In the genomic region with DNA sequence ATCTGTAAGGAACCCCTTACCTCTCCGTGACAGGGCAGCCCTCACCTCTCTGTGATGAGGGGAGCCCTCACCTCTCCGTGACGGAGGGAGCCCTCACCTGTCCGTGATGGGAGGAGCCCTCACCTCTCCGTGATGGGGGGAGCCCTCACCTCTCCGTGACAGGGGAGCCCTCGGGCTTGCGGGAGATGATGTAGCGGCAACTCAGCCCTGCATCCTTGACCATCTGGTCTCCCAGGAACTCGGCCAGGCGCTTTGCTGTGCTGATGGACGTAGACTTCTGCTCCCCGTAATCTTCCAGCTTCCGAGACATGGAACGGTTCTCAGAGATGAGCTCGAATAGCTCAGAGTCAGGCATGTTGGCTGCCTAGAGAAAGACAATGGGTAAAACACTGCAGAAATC, we compare ENCODE assay signal across 20 cellular contexts. TPM values are rescaled to one million over a fixed set of nuclear protein-coding genes. Genes with fewer than 3 reads are reported as not detected.
DNase-seq lines count a peak whose midpoint lies in the region; ATAC-seq, FAIRE-seq and TF ChIP-seq lines count a peak whose summit lies in the region.
"Had no signal": no experiment of that assay in that cellular context is flagged by ENCODE, and none has a peak within 500 bp of the region (broad histone marks: within the 10 kb centered on the region; RNA-seq: fewer than 3 reads in every experiment).

No MANE protein-coding gene starts in this region.

- TF ChIP-seq POLR2A in K562 (conservative IDR thresholded peaks at IDR 0.05): no peak
- TF ChIP-seq POLR2A in sigmoid colon (IDR thresholded peaks at IDR 0.05): no peak

- no peak overlapping the region for H2AFZ ChIP-seq in K562 (ENCODE audit: low read depth, low read length)

- 97% methylated on average over 13 of the region's 16 CpGs for WGBS in K562 (ENCODE audit: insufficient coverage, low coverage, missing lambda C conversion rate)
- WGBS in sigmoid colon, 2 donors: 92 to 97% methylated on average over 16 of the region's 16 CpGs

- in situ Hi-C loops in K562 (cut with MboI): no loop called here

- CTCF ChIA-PET in activated CD8-positive, alpha-beta T cell treated with anti-CD3 and anti-CD28 coated beads, Interleukin-2, amount 10 ng/mL, durations not matched to agents 7 days and 5 days (lab: Charles Lee): interaction anchor here (0.9 kb wide), 1 partner anchor 20 kb away, joined by 3 read pairs; no protein-coding TSS in a partner anchor
- CTCF ChIA-PET in activated CD8-positive, alpha-beta T cell treated with anti-CD3 and anti-CD28 coated beads for 36 hours (lab: Charles Lee): no interaction called here
- CTCF ChIA-PET in K562 (lab: Yijun Ruan, JAX; ENCODE audit: low intra/inter-chr PET ratio): no interaction called here

- BruUV-seq in K562 (replicated peaks; lab: Mats Ljungman, UMichigan): no TSS peak

- no peak for DNase-seq in activated CD8-positive, alpha-beta T cell treated with anti-CD3 and anti-CD28 coated beads, Interleukin-2, amount 10 ng/mL, durations not matched to agents 7 days and 5 days
- DNase-seq in activated CD8-positive, alpha-beta T cell treated with anti-CD3 and anti-CD28 coated beads for 36 hours: no peak
- DNase-seq in K562 (ENCODE audit: extremely low read depth in 1 of 4, low spot score in 3 of 4): no peak
- no peak for DNase-seq in endothelial cell (ENCODE audit: low spot score)
- peak; percentile 42 for DNase-seq in sigmoid colon
- DNase-seq in GM19239 (ENCODE audit: insufficient read length, low spot score): no peak
- no peak for DNase-seq in putamen (ENCODE audit: low spot score)
- DNase-seq in effector memory CD4-positive, alpha-beta T cell: no peak
- DNase-seq: Caco-2; CD4-positive, CD25-positive, alpha-beta regulatory T cell; CD8-positive, alpha-beta memory T cell; GF-D8; H9 had no signal

- H3K79me2 ChIP-seq in K562 (ENCODE audit: control insufficient read depth, insufficient read depth, low read length): no peaks in the 10 kb centered on the region

- no peak for FAIRE-seq in K562 (lab: Jason Lieb, UNC)
- no peak for FAIRE-seq in GM19239 (lab: Jason Lieb, UNC)
- FAIRE-seq: A549, D721Med, H1 had no signal

- H3K9ac ChIP-seq in K562 (ENCODE audit: insufficient read depth in 1 of 2, low read depth in 2 of 2, low read length in 2 of 2): no peak overlapping the region

- H3K4me1 ChIP-seq in K562 (replicated peaks in 1 of 2; ENCODE audit: control insufficient read depth in 2 of 2, insufficient read depth in 2 of 2, low read length in 2 of 2) (no peaks in the 10 kb centered on the region), sigmoid colon (no peaks in the 10 kb centered on the region)
- H3K4me1 ChIP-seq in effector memory CD4-positive, alpha-beta T cell (ENCODE audit: control insufficient read depth, insufficient read depth, low read length, poor library complexity, severe bottlenecking): no peaks in the 10 kb centered on the region
- H3K4me1 ChIP-seq: A549, Caco-2 had no signal

- H3K9me1 ChIP-seq in K562 (ENCODE audit: control insufficient read depth, insufficient read depth, low read length): no peaks in the 10 kb centered on the region

- TF ChIP-seq EP300 in K562 (IDR thresholded peaks at IDR 0.05; ENCODE audit: low read length): no peak
- no peak for TF ChIP-seq EP300 in sigmoid colon (IDR thresholded peaks at IDR 0.05)

- H3K27me3 ChIP-seq in K562 (ENCODE audit: control insufficient read depth in 2 of 2, insufficient read depth in 2 of 2, low read length in 2 of 2) (no peaks in the 10 kb centered on the region), sigmoid colon (no peaks in the 10 kb centered on the region)
- no peaks in the 10 kb centered on the region for H3K27me3 ChIP-seq in effector memory CD4-positive, alpha-beta T cell (replicated peaks; ENCODE audit: control insufficient read depth, insufficient read depth, low read length, poor library complexity, severe bottlenecking)

- H3K27me3 Mint-ChIP-seq in activated CD8-positive, alpha-beta T cell treated with anti-CD3 and anti-CD28 coated beads, Interleukin-2, amount 10 ng/mL, durations not matched to agents 7 days and 5 days (ENCODE audit: low read depth): no peaks in the 10 kb centered on the region
- H3K27me3 Mint-ChIP-seq in activated CD8-positive, alpha-beta T cell treated with anti-CD3 and anti-CD28 coated beads for 36 hours: no peaks in the 10 kb centered on the region
- peaks cover 12% of the 10 kb centered on the region for H3K27me3 Mint-ChIP-seq in endothelial cell (ENCODE audit: unreplicated experiment)
- H3K27me3 Mint-ChIP-seq: CD4-positive, CD25-positive, alpha-beta regulatory T cell; CD8-positive, alpha-beta memory T cell had no signal

- H3K36me3 Mint-ChIP-seq in activated CD8-positive, alpha-beta T cell treated with anti-CD3 and anti-CD28 coated beads, Interleukin-2, amount 10 ng/mL, durations not matched to agents 7 days and 5 days (ENCODE audit: low read depth): peaks cover 84% of the 10 kb centered on the region
- H3K36me3 Mint-ChIP-seq in activated CD8-positive, alpha-beta T cell treated with anti-CD3 and anti-CD28 coated beads for 36 hours (ENCODE audit: low read depth): peaks cover 69% of the 10 kb centered on the region
- peaks cover 54% of the 10 kb centered on the region for H3K36me3 Mint-ChIP-seq in endothelial cell (ENCODE audit: low read depth, unreplicated experiment)

- H3K9me3 ChIP-seq in K562 (replicated peaks; ENCODE audit: control insufficient read depth, insufficient read depth, low read depth, low read length) (no peaks in the 10 kb centered on the region), sigmoid colon (no peaks in the 10 kb centered on the region)
- H3K9me3 ChIP-seq in effector memory CD4-positive, alpha-beta T cell (ENCODE audit: control insufficient read depth, low read length): no peaks in the 10 kb centered on the region
- H3K9me3 ChIP-seq: A549, Caco-2 had no signal

- H3K4me2 ChIP-seq in K562 (ENCODE audit: insufficient read depth, low read length): no peak overlapping the region
- H3K4me2 ChIP-seq: A549 had no signal

- no peak overlapping the region for H3K4me3 ChIP-seq in K562
- no peak overlapping the region for H3K4me3 ChIP-seq in sigmoid colon
- H3K4me3 ChIP-seq in effector memory CD4-positive, alpha-beta T cell (ENCODE audit: insufficient read depth, low read depth, low read length, poor library complexity, severe bottlenecking): no peak overlapping the region
- H3K4me3 ChIP-seq: A549 had no signal

- no peak for TF ChIP-seq RAD21 in K562 (CRISPR knock-in tag; conservative IDR thresholded peaks at IDR 0.05 in 1 of 2, IDR thresholded peaks at IDR 0.05 in 1 of 2)

- intact Hi-C loops in activated CD8-positive, alpha-beta T cell treated with anti-CD3 and anti-CD28 coated beads for 36 hours (cut with micrococcal nuclease): no loop called here
- intact Hi-C loops in K562 (cut with micrococcal nuclease) (no loop called here), sigmoid colon (cut with DNase I) (no loop called here)

- H3K4me1 Mint-ChIP-seq in activated CD8-positive, alpha-beta T cell treated with anti-CD3 and anti-CD28 coated beads, Interleukin-2, amount 10 ng/mL, durations not matched to agents 7 days and 5 days (ENCODE audit: low read depth): peaks cover 45% of the 10 kb centered on the region
- peaks cover 4% of the 10 kb centered on the region for H3K4me1 Mint-ChIP-seq in activated CD8-positive, alpha-beta T cell treated with anti-CD3 and anti-CD28 coated beads for 36 hours (ENCODE audit: low read depth)
- peaks cover 63% of the 10 kb centered on the region for H3K4me1 Mint-ChIP-seq in endothelial cell (ENCODE audit: unreplicated experiment)
- H3K4me1 Mint-ChIP-seq: H9 had no signal

- POLR2A ChIA-PET in activated CD8-positive, alpha-beta T cell treated with anti-CD3 and anti-CD28 coated beads, Interleukin-2, amount 10 ng/mL, durations not matched to agents 7 days and 5 days (lab: Charles Lee): interaction anchor here (1.3 kb wide), 1 partner anchor 10 kb away, joined by 3 read pairs; no protein-coding TSS in a partner anchor
- POLR2A ChIA-PET in activated CD8-positive, alpha-beta T cell treated with anti-CD3 and anti-CD28 coated beads for 36 hours (lab: Charles Lee): interaction anchor here (1.0 to 1.1 kb wide), 2 partner anchors 14 to 91 kb away, joined by 3 read pairs; no protein-coding TSS in a partner anchor
- POLR2A ChIA-PET in K562 (lab: Yijun Ruan, JAX): interaction anchor here (0.7 to 0.9 kb wide), 3 partner anchors 9 to 21 kb away, joined by 3 to 4 read pairs (median 3); no protein-coding TSS in a partner anchor

- H4K20me1 ChIP-seq in K562 (replicated peaks; ENCODE audit: control insufficient read depth, insufficient read depth, low read length): no peaks in the 10 kb centered on the region; the same call in 1 of the 2 replicates

- ATAC-seq in activated CD8-positive, alpha-beta T cell treated with anti-CD3 and anti-CD28 coated beads, Interleukin-2, amount 10 ng/mL, durations not matched to agents 7 days and 5 days: no peak
- ATAC-seq in activated CD8-positive, alpha-beta T cell treated with anti-CD3 and anti-CD28 coated beads for 36 hours: no peak
- ATAC-seq in K562: no peak
- ATAC-seq: A549 had no signal

- H3K4me3 Mint-ChIP-seq in activated CD8-positive, alpha-beta T cell treated with anti-CD3 and anti-CD28 coated beads, Interleukin-2, amount 10 ng/mL, durations not matched to agents 7 days and 5 days: no peak overlapping the region
- H3K4me3 Mint-ChIP-seq in activated CD8-positive, alpha-beta T cell treated with anti-CD3 and anti-CD28 coated beads for 36 hours: no peak overlapping the region
- H3K4me3 Mint-ChIP-seq in endothelial cell (ENCODE audit: unreplicated experiment): no peak overlapping the region
- H3K4me3 Mint-ChIP-seq: CD4-positive, CD25-positive, alpha-beta regulatory T cell; CD8-positive, alpha-beta memory T cell; H9 had no signal

- H3K36me3 ChIP-seq in K562 (ENCODE audit: control insufficient read depth, insufficient read depth, low read length): peaks cover 99% of the 10 kb centered on the region
- H3K36me3 ChIP-seq in sigmoid colon: peaks cover 6 to 97% (median 42%) of the 10 kb centered on the region in 4 donors
- peaks cover 63% of the 10 kb centered on the region for H3K36me3 ChIP-seq in effector memory CD4-positive, alpha-beta T cell (ENCODE audit: control insufficient read depth, insufficient read depth, low read length)

- no peaks in the 10 kb centered on the region for H3K9me3 Mint-ChIP-seq in activated CD8-positive, alpha-beta T cell treated with anti-CD3 and anti-CD28 coated beads, Interleukin-2, amount 10 ng/mL, durations not matched to agents 7 days and 5 days (ENCODE audit: insufficient read depth)
- H3K9me3 Mint-ChIP-seq in activated CD8-positive, alpha-beta T cell treated with anti-CD3 and anti-CD28 coated beads for 36 hours: no peaks in the 10 kb centered on the region
- H3K9me3 Mint-ChIP-seq in endothelial cell (ENCODE audit: unreplicated experiment): no peaks in the 10 kb centered on the region
- H3K9me3 Mint-ChIP-seq: CD4-positive, CD25-positive, alpha-beta regulatory T cell; CD8-positive, alpha-beta memory T cell; H9 had no signal

- H3K27ac ChIP-seq in K562 (ENCODE audit: extremely low read depth, low read depth, low read length): no peak overlapping the region
- H3K27ac ChIP-seq in sigmoid colon: no peak overlapping the region
- H3K27ac ChIP-seq in effector memory CD4-positive, alpha-beta T cell (ENCODE audit: insufficient read depth, low read length, poor library complexity, severe bottlenecking): no peak overlapping the region
- H3K27ac ChIP-seq: 22Rv1, A549, HL-60 had no signal

- no peak for TF ChIP-seq CTCF in activated CD8-positive, alpha-beta T cell treated with anti-CD3 and anti-CD28 coated beads for 36 hours (IDR thresholded peaks at IDR 0.05)
- TF ChIP-seq CTCF in K562 (IDR thresholded peaks at IDR 0.05 in 2 of 3, conservative IDR thresholded peaks at IDR 0.05 in 1 of 3; ENCODE audit: insufficient read depth in 2 of 3, low read depth in 1 of 3, low read length in 3 of 3) (no peak), endothelial cell (IDR thresholded peaks at IDR 0.05; ENCODE audit: unreplicated experiment) (no peak), sigmoid colon (IDR thresholded peaks at IDR 0.05) (no peak)

- peak overlapping the region; percentile 25 for H3K27ac Mint-ChIP-seq in activated CD8-positive, alpha-beta T cell treated with anti-CD3 and anti-CD28 coated beads, Interleukin-2, amount 10 ng/mL, durations not matched to agents 7 days and 5 days
- no peak overlapping the region for H3K27ac Mint-ChIP-seq in activated CD8-positive, alpha-beta T cell treated with anti-CD3 and anti-CD28 coated beads for 36 hours
- peak overlapping the region; percentile 48 for H3K27ac Mint-ChIP-seq in endothelial cell (ENCODE audit: unreplicated experiment)
- H3K27ac Mint-ChIP-seq: H9 had no signal

RNA-seq across cellular contexts. Expression of gene POLE, which starts 28.0 kb away (rescaled TPM):
- 100 to 1,000 TPM; 200 to 202 TPM for total RNA-seq in activated CD8-positive, alpha-beta T cell treated with anti-CD3 and anti-CD28 coated beads, Interleukin-2, amount 10 ng/mL, durations not matched to agents 7 days and 5 days
- total RNA-seq in activated CD8-positive, alpha-beta T cell treated with anti-CD3 and anti-CD28 coated beads for 36 hours: 100 to 1,000 TPM; 115 to 121 TPM
- total RNA-seq in K562 (2011; cell fraction: chromatin; rRNA removed; ENCODE audit: low replicate concordance): 895 and 1,680 TPM in 2 replicates
- 685 and 695 TPM in 2 replicates for total RNA-seq in K562 (2011; cell fraction: nucleolus; rRNA removed)
- total RNA-seq in K562 (2011; cell fraction: nucleoplasm; rRNA removed): 707 and 745 TPM in 2 replicates
- total RNA-seq in K562 (2014; rRNA removed) (83.6 and 86.3 TPM in 2 replicates), K562 (2014; rRNA removed; fragmentation: Illumina TruSeq; extraction: Trizol) (36.3 and 39.1 TPM in 2 replicates), K562 (2015; rRNA removed; fragmentation: Illumina TruSeq; extraction: Trizol) (42.2 and 42.3 TPM in 2 replicates), K562 (2021) (130 and 154 TPM in 2 replicates), endothelial cell (ENCODE audit: unreplicated experiment) (137 TPM), sigmoid colon (10 to 100 TPM; 12.5 to 37.4 (median 34.0) TPM)
- polyA plus RNA-seq in K562 (2011; rRNA removed) (49.6 and 81.7 TPM in 2 replicates), K562 (2014; fragmentation: Illumina TruSeq; extraction: Trizol) (64.2 and 65.6 TPM in 2 replicates), K562 (2014; fragmentation: Nextera tagmentation; extraction: Ambion mirVana) (1 to 10 TPM; 2.4 to 2.5 TPM), K562 (2014; rRNA removed) (90.6 and 126 TPM in 2 replicates), sigmoid colon (10 to 100 TPM; 11.1 to 33.5 (median 15.6) TPM)
- 34.1 and 49.5 TPM in 2 replicates for polyA plus RNA-seq in K562 (2011; cell fraction: cytosol; rRNA removed)
- 471 and 640 TPM in 2 replicates for polyA plus RNA-seq in K562 (2011; cell fraction: nucleus; rRNA removed)
- polyA plus RNA-seq in K562 (2012): 78.0 and 105 TPM in 2 replicates
- 94.9 and 115 TPM in 2 replicates for polyA minus RNA-seq in K562 (2011; rRNA and poly(A)+ RNA removed)
- 123 and 159 TPM in 2 replicates for polyA minus RNA-seq in K562 (2011; cell fraction: cytosol; rRNA and poly(A)+ RNA removed)
- 317 and 354 TPM in 2 replicates for polyA minus RNA-seq in K562 (2011; cell fraction: nucleus; rRNA and poly(A)+ RNA removed)

RNA-seq across cellular contexts. Expression of gene PXMP2, which starts 28.2 kb away (rescaled TPM):
- 10 to 100 TPM; 38.0 to 40.6 TPM for total RNA-seq in activated CD8-positive, alpha-beta T cell treated with anti-CD3 and anti-CD28 coated beads, Interleukin-2, amount 10 ng/mL, durations not matched to agents 7 days and 5 days
- total RNA-seq in activated CD8-positive, alpha-beta T cell treated with anti-CD3 and anti-CD28 coated beads for 36 hours: 10 to 100 TPM; 14.3 TPM
- 19.3 and 34.7 TPM in 2 replicates for total RNA-seq in K562 (2011; cell fraction: chromatin; rRNA removed; ENCODE audit: low replicate concordance)
- total RNA-seq in K562 (2011; cell fraction: nucleolus; rRNA removed): 30.4 and 31.9 TPM in 2 replicates
- total RNA-seq in K562 (2011; cell fraction: nucleoplasm; rRNA removed): 32.8 and 57.0 TPM in 2 replicates
- 66.1 and 70.9 TPM in 2 replicates for total RNA-seq in K562 (2014; rRNA removed)
- 34.8 and 37.8 TPM in 2 replicates for total RNA-seq in K562 (2014; rRNA removed; fragmentation: Illumina TruSeq; extraction: Trizol)
- total RNA-seq in K562 (2015; rRNA removed; fragmentation: Illumina TruSeq; extraction: Trizol): 39.8 and 41.0 TPM in 2 replicates
- 46.1 and 49.6 TPM in 2 replicates for total RNA-seq in K562 (2021)
- 37.7 and 44.7 TPM in 2 replicates for polyA plus RNA-seq in K562 (2011; rRNA removed)
- polyA plus RNA-seq in K562 (2011; cell fraction: cytosol; rRNA removed): 48.9 and 69.8 TPM in 2 replicates
- polyA plus RNA-seq in K562 (2011; cell fraction: nucleus; rRNA removed): 30.7 and 38.7 TPM in 2 replicates
- 43.7 and 55.0 TPM in 2 replicates for polyA plus RNA-seq in K562 (2012)
- 43.1 and 52.3 TPM in 2 replicates for polyA plus RNA-seq in K562 (2014; fragmentation: Illumina TruSeq; extraction: Trizol)
- polyA plus RNA-seq in K562 (2014; fragmentation: Nextera tagmentation; extraction: Ambion mirVana): 1 to 10 TPM; 3.0 to 6.8 TPM
- 64.0 and 66.0 TPM in 2 replicates for polyA plus RNA-seq in K562 (2014; rRNA removed)
- 14.0 and 19.0 TPM in 2 replicates for polyA minus RNA-seq in K562 (2011; rRNA and poly(A)+ RNA removed)
- polyA minus RNA-seq in K562 (2011; cell fraction: cytosol; rRNA and poly(A)+ RNA removed): 12.7 and 15.9 TPM in 2 replicates
- polyA minus RNA-seq in K562 (2011; cell fraction: nucleus; rRNA and poly(A)+ RNA removed): 7.6 and 10.8 TPM in 2 replicates
- total RNA-seq in endothelial cell (ENCODE audit: unreplicated experiment): 18.6 TPM
- total RNA-seq in sigmoid colon: 10 to 100 TPM; 19.4 to 46.4 (median 42.8) TPM
- 100 to 1,000 TPM in 1 of 3 donors, 10 to 100 TPM in 2; 41.6 to 127 (median 85.9) TPM for polyA plus RNA-seq in sigmoid colon

RNA-seq across cellular contexts. Expression of gene P2RX2, which starts 40.6 kb away (rescaled TPM):
- not detected for total RNA-seq in activated CD8-positive, alpha-beta T cell treated with anti-CD3 and anti-CD28 coated beads, Interleukin-2, amount 10 ng/mL, durations not matched to agents 7 days and 5 days
- total RNA-seq in activated CD8-positive, alpha-beta T cell treated with anti-CD3 and anti-CD28 coated beads for 36 hours: not detected
- not detected in 2 replicates for total RNA-seq in K562 (2011; cell fraction: chromatin; rRNA removed; ENCODE audit: low replicate concordance)
- not detected in 2 replicates for total RNA-seq in K562 (2011; cell fraction: nucleolus; rRNA removed)
- not detected in 2 replicates for total RNA-seq in K562 (2011; cell fraction: nucleoplasm; rRNA removed)
- total RNA-seq in K562 (2014; rRNA removed) (not detected in 2 replicates), K562 (2014; rRNA removed; fragmentation: Illumina TruSeq; extraction: Trizol) (not detected in 2 replicates), K562 (2015; rRNA removed; fragmentation: Illumina TruSeq; extraction: Trizol) (not detected in 2 replicates), K562 (2021) (not detected in 2 replicates), endothelial cell (ENCODE audit: unreplicated experiment) (not detected), sigmoid colon (1 to 10 TPM in 1 of 4 donors, under 1 TPM in 2, not detected in 1; 0.16 to 1.4 (median 0.36) TPM)
- polyA plus RNA-seq in K562 (2011; rRNA removed) (not detected in 2 replicates), K562 (2014; fragmentation: Illumina TruSeq; extraction: Trizol) (not detected in 2 replicates), K562 (2014; fragmentation: Nextera tagmentation; extraction: Ambion mirVana) (not detected), K562 (2014; rRNA removed) (not detected in 2 replicates), sigmoid colon (under 1 TPM in 2 of 3 donors, not detected in 1; 0.36 to 0.60 TPM)
- polyA plus RNA-seq in K562 (2011; cell fraction: cytosol; rRNA removed): not detected in 2 replicates
- polyA plus RNA-seq in K562 (2011; cell fraction: nucleus; rRNA removed): not detected in 2 replicates
- 0.06 and 0.14 TPM in 2 replicates for polyA plus RNA-seq in K562 (2012)
- polyA minus RNA-seq in K562 (2011; rRNA and poly(A)+ RNA removed): not detected in 2 replicates
- not detected in 2 replicates for polyA minus RNA-seq in K562 (2011; cell fraction: cytosol; rRNA and poly(A)+ RNA removed)
- not detected in 2 replicates for polyA minus RNA-seq in K562 (2011; cell fraction: nucleus; rRNA and poly(A)+ RNA removed)
- total RNA-seq: Caco-2; CD4-positive, CD25-positive, alpha-beta regulatory T cell; CD8-positive, alpha-beta memory T cell; Daoy; HT1080 had no signal
- polyA plus RNA-seq: A549; CD4-positive, CD25-positive, alpha-beta regulatory T cell; CD8-positive, alpha-beta memory T cell had no signal

RNA-seq across cellular contexts. Expression of gene LRCOL1, which starts 48.8 kb away (rescaled TPM):
- not detected for total RNA-seq in activated CD8-positive, alpha-beta T cell treated with anti-CD3 and anti-CD28 coated beads, Interleukin-2, amount 10 ng/mL, durations not matched to agents 7 days and 5 days
- total RNA-seq in activated CD8-positive, alpha-beta T cell treated with anti-CD3 and anti-CD28 coated beads for 36 hours: not detected
- not detected in 2 replicates for total RNA-seq in K562 (2011; cell fraction: chromatin; rRNA removed; ENCODE audit: low replicate concordance)
- total RNA-seq in K562 (2011; cell fraction: nucleolus; rRNA removed): not detected in 2 replicates
- total RNA-seq in K562 (2011; cell fraction: nucleoplasm; rRNA removed): not detected in 2 replicates
- total RNA-seq in K562 (2014; rRNA removed): not detected in 2 replicates
- not detected in 2 replicates for total RNA-seq in K562 (2014; rRNA removed; fragmentation: Illumina TruSeq; extraction: Trizol)
- not detected in 2 replicates for total RNA-seq in K562 (2015; rRNA removed; fragmentation: Illumina TruSeq; extraction: Trizol)
- not detected in 2 replicates for total RNA-seq in K562 (2021)
- not detected in 2 replicates for polyA plus RNA-seq in K562 (2011; rRNA removed)
- polyA plus RNA-seq in K562 (2011; cell fraction: cytosol; rRNA removed): 0.09 TPM in 1 of 2 replicates, not detected in the other
- polyA plus RNA-seq in K562 (2011; cell fraction: nucleus; rRNA removed): 0.20 TPM in 1 of 2 replicates, not detected in the other
- polyA plus RNA-seq in K562 (2012): not detected in 2 replicates
- polyA plus RNA-seq in K562 (2014; fragmentation: Illumina TruSeq; extraction: Trizol): not detected in 2 replicates
- not detected for polyA plus RNA-seq in K562 (2014; fragmentation: Nextera tagmentation; extraction: Ambion mirVana)
- polyA plus RNA-seq in K562 (2014; rRNA removed): not detected in 2 replicates
- polyA minus RNA-seq in K562 (2011; rRNA and poly(A)+ RNA removed): not detected in 2 replicates
- not detected in 2 replicates for polyA minus RNA-seq in K562 (2011; cell fraction: cytosol; rRNA and poly(A)+ RNA removed)
- polyA minus RNA-seq in K562 (2011; cell fraction: nucleus; rRNA and poly(A)+ RNA removed): not detected in 2 replicates
- total RNA-seq in endothelial cell (ENCODE audit: unreplicated experiment): not detected
- 1 to 10 TPM in 1 of 4 donors, under 1 TPM in 1, not detected in 2; 0.49 to 1.4 TPM for total RNA-seq in sigmoid colon
- polyA plus RNA-seq in sigmoid colon: under 1 TPM in 1 of 3 donors, not detected in 2; 0.55 TPM
- total RNA-seq: Caco-2; CD4-positive, CD25-positive, alpha-beta regulatory T cell; CD8-positive, alpha-beta memory T cell; Daoy; H1; H9; HT1080 had no signal
- polyA plus RNA-seq: A549; CD4-positive, CD25-positive, alpha-beta regulatory T cell; CD8-positive, alpha-beta memory T cell; H1 had no signal

RNA-seq across cellular contexts. Expression of gene PGAM5, which starts 51.5 kb away (rescaled TPM):
- total RNA-seq in activated CD8-positive, alpha-beta T cell treated with anti-CD3 and anti-CD28 coated beads, Interleukin-2, amount 10 ng/mL, durations not matched to agents 7 days and 5 days: 10 to 100 TPM; 59.3 to 59.8 TPM
- 10 to 100 TPM; 69.6 to 73.2 TPM for total RNA-seq in activated CD8-positive, alpha-beta T cell treated with anti-CD3 and anti-CD28 coated beads for 36 hours
- total RNA-seq in K562 (2011; cell fraction: chromatin; rRNA removed; ENCODE audit: low replicate concordance): 33.1 and 58.6 TPM in 2 replicates
- total RNA-seq in K562 (2011; cell fraction: nucleolus; rRNA removed): 36.3 and 36.7 TPM in 2 replicates
- total RNA-seq in K562 (2011; cell fraction: nucleoplasm; rRNA removed): 27.6 and 28.5 TPM in 2 replicates
- 99.8 and 119 TPM in 2 replicates for total RNA-seq in K562 (2014; rRNA removed)
- 56.8 and 69.5 TPM in 2 replicates for total RNA-seq in K562 (2014; rRNA removed; fragmentation: Illumina TruSeq; extraction: Trizol)
- 88.5 and 89.0 TPM in 2 replicates for total RNA-seq in K562 (2015; rRNA removed; fragmentation: Illumina TruSeq; extraction: Trizol)
- total RNA-seq in K562 (2021): 121 and 125 TPM in 2 replicates
- polyA plus RNA-seq in K562 (2011; rRNA removed): 49.1 and 49.2 TPM in 2 replicates
- 56.7 and 135 TPM in 2 replicates for polyA plus RNA-seq in K562 (2011; cell fraction: cytosol; rRNA removed)
- 20.9 and 37.2 TPM in 2 replicates for polyA plus RNA-seq in K562 (2011; cell fraction: nucleus; rRNA removed)
- polyA plus RNA-seq in K562 (2012): 39.2 and 77.3 TPM in 2 replicates
- polyA plus RNA-seq in K562 (2014; fragmentation: Illumina TruSeq; extraction: Trizol): 90.2 and 97.3 TPM in 2 replicates
- polyA plus RNA-seq in K562 (2014; fragmentation: Nextera tagmentation; extraction: Ambion mirVana): 10 to 100 TPM in 1 of 2 experiments, 1 to 10 TPM in 1; 7.4 to 11.4 TPM
- 60.7 and 78.9 TPM in 2 replicates for polyA plus RNA-seq in K562 (2014; rRNA removed)
- polyA minus RNA-seq in K562 (2011; rRNA and poly(A)+ RNA removed): 33.5 and 64.2 TPM in 2 replicates
- 85.1 and 114 TPM in 2 replicates for polyA minus RNA-seq in K562 (2011; cell fraction: cytosol; rRNA and poly(A)+ RNA removed)
- polyA minus RNA-seq in K562 (2011; cell fraction: nucleus; rRNA and poly(A)+ RNA removed): 17.0 and 19.7 TPM in 2 replicates
- total RNA-seq in endothelial cell (ENCODE audit: unreplicated experiment): 43.9 TPM
- total RNA-seq in sigmoid colon: 10 to 100 TPM; 19.7 to 24.6 (median 23.7) TPM
- polyA plus RNA-seq in sigmoid colon: 10 to 100 TPM in 2 of 3 donors, 1 to 10 TPM in 1; 9.6 to 37.1 (median 19.9) TPM
